In genomic region chr17:82019905-82020873, GRCh38 we compare ENCODE assay signal across 8 cellular contexts. TPM values are rescaled to one million over a fixed set of nuclear protein-coding genes. Genes with fewer than 3 reads are reported as not detected.
A peak's percentile ranks its signal among the peaks of the same experiment; 100 is the strongest.
DNase-seq lines count a peak whose midpoint lies in the region; ATAC-seq and TF ChIP-seq lines count a peak whose summit lies in the region.

No MANE protein-coding gene starts in this region.

- no peak overlapping the region for H3K27ac ChIP-seq in SJSA1

- ATAC-seq in left cardiac atrium: no peak
- ATAC-seq in HG02938 (IDR thresholded peaks at IDR 0.05; ENCODE audit: unreplicated experiment): no peak
- no peak for ATAC-seq in GM21367 (IDR thresholded peaks at IDR 0.05; ENCODE audit: unreplicated experiment)

- H3K4me1 ChIP-seq in BE2C (peaks cover 4% of the 10 kb centered on the region), SJSA1 (replicated peaks) (peaks cover 33% of the 10 kb centered on the region)

- H3K9me3 Mint-ChIP-seq in HFFc6: no peaks in the 10 kb centered on the region

- H3K4me3 ChIP-seq in BE2C (ENCODE audit: low read depth, low read length) (no peak overlapping the region), SJSA1 (no peak overlapping the region)

- H3K36me3 ChIP-seq in BE2C: peaks cover 4% of the 10 kb centered on the region; the same call in 1 of the 2 replicates
- peaks cover 41% of the 10 kb centered on the region for H3K36me3 ChIP-seq in SJSA1

- peaks cover 17% of the 10 kb centered on the region for H3K4me1 Mint-ChIP-seq in HFFc6 (ENCODE audit: low read depth)

- H3K9me3 ChIP-seq in BE2C (no peaks in the 10 kb centered on the region), SJSA1 (replicated peaks) (no peaks in the 10 kb centered on the region; the same call in 1 of the 2 replicates)

- DNase-seq in BE2C (peak; percentile 86), HFFc6 (no peak), SJSA1 (ENCODE audit: low read depth in 1 of 2, low spot score in 2 of 2) (peak; percentile 49 to 81), activated gamma-delta T cell treated with Interleukin-2 at 50 U/mL for 16 hours (peak; percentile 57), left cardiac atrium (peak; percentile 66)
- DNase-seq in stimulated activated CD4-positive, alpha-beta T cell treated with anti-CD3 and anti-CD28 coated beads, Interleukin-2, amount 100 ng/mL, for 4 hours (ENCODE audit: low read depth): peak; percentile 43

- H3K36me3 Mint-ChIP-seq in HFFc6 (ENCODE audit: low read depth): no peaks in the 10 kb centered on the region

- peaks cover 2% of the 10 kb centered on the region for H3K27me3 Mint-ChIP-seq in HFFc6 (ENCODE audit: insufficient read depth)

- TF ChIP-seq CTCF in BE2C (IDR thresholded peaks at IDR 0.05; ENCODE audit: low read depth, low read length): peak; percentile 84
- peak; percentile 86 for TF ChIP-seq CTCF in HFFc6 (IDR thresholded peaks at IDR 0.05)

- peak overlapping the region; percentile 13; the same call in 1 of the 2 replicates for H3K27ac Mint-ChIP-seq in HFFc6

- no peak overlapping the region for H3K4me3 Mint-ChIP-seq in HFFc6

- H3K27me3 ChIP-seq in BE2C (no peaks in the 10 kb centered on the region), SJSA1 (replicated peaks) (no peaks in the 10 kb centered on the region)

- intact Hi-C loops in left cardiac atrium (cut with DNase I): loop anchor here in 1 of 2 donors (5.0 kb wide), 1 partner anchor 58 kb away; the partner anchor contains the start of gene NOTUM

RNA-seq across cellular contexts. Expression of gene CENPX, which starts 2.5 kb away (rescaled TPM):
- 262 TPM for polyA plus RNA-seq in BE2C (2012; ENCODE audit: insufficient read depth, insufficient read length, low read depth)
- total RNA-seq in HFFc6 (2021; fragmentation: NEBNext Ultra II Directional; extraction: Animal tissue kit (Norgen Biotek cat#: 25700)): 10 to 100 TPM; 60.6 to 83.9 (median 73.3) TPM
- total RNA-seq in SJSA1 (2014; rRNA removed; shearing (Covaris generic)): 180 and 261 TPM in 2 replicates
- 10 to 100 TPM; 27.2 to 37.2 TPM for total RNA-seq in left cardiac atrium

RNA-seq across cellular contexts. Expression of gene LRRC45, which starts 2.9 kb away (rescaled TPM):
- polyA plus RNA-seq in BE2C (2012; ENCODE audit: insufficient read depth, insufficient read length, low read depth): 12.0 TPM
- 10 to 100 TPM in 3 of 6 experiments, 1 to 10 TPM in 3; 6.8 to 10.5 (median 10.0) TPM for total RNA-seq in HFFc6 (2021; fragmentation: NEBNext Ultra II Directional; extraction: Animal tissue kit (Norgen Biotek cat#: 25700))
- total RNA-seq in SJSA1 (2014; rRNA removed; shearing (Covaris generic)): 35.2 and 41.2 TPM in 2 replicates
- 1 to 10 TPM; 3.7 to 7.9 TPM for total RNA-seq in left cardiac atrium

RNA-seq across cellular contexts. Expression of gene RAC3, which starts 11.3 kb away (rescaled TPM):
- 65.3 TPM for polyA plus RNA-seq in BE2C (2012; ENCODE audit: insufficient read depth, insufficient read length, low read depth)
- total RNA-seq in HFFc6 (2021; fragmentation: NEBNext Ultra II Directional; extraction: Animal tissue kit (Norgen Biotek cat#: 25700)): 1 to 10 TPM; 4.3 to 8.5 (median 5.6) TPM
- 9.9 TPM in 2 replicates for total RNA-seq in SJSA1 (2014; rRNA removed; shearing (Covaris generic))
- total RNA-seq in left cardiac atrium: 1 to 10 TPM; 3.8 to 4.2 TPM

RNA-seq across cellular contexts. Expression of gene DCXR, which starts 17.3 kb away (rescaled TPM):
- polyA plus RNA-seq in BE2C (2012; ENCODE audit: insufficient read depth, insufficient read length, low read depth): 335 TPM
- 100 to 1,000 TPM in 1 of 6 experiments, 10 to 100 TPM in 5; 73.4 to 100 (median 84.8) TPM for total RNA-seq in HFFc6 (2021; fragmentation: NEBNext Ultra II Directional; extraction: Animal tissue kit (Norgen Biotek cat#: 25700))
- total RNA-seq in SJSA1 (2014; rRNA removed; shearing (Covaris generic)): 128 and 176 TPM in 2 replicates
- total RNA-seq in left cardiac atrium: 100 to 1,000 TPM; 132 to 161 TPM

RNA-seq across cellular contexts. Expression of gene RFNG, which starts 31.4 kb away (rescaled TPM):
- polyA plus RNA-seq in BE2C (2012; ENCODE audit: insufficient read depth, insufficient read length, low read depth): 73.1 TPM
- total RNA-seq in HFFc6 (2021; fragmentation: NEBNext Ultra II Directional; extraction: Animal tissue kit (Norgen Biotek cat#: 25700)): 10 to 100 TPM; 37.6 to 48.5 (median 40.1) TPM
- 16.7 and 23.8 TPM in 2 replicates for total RNA-seq in SJSA1 (2014; rRNA removed; shearing (Covaris generic))
- 10 to 100 TPM; 16.4 to 22.4 TPM for total RNA-seq in left cardiac atrium
